ENCODE assay signal across 15 cellular contexts in the genomic region with DNA sequence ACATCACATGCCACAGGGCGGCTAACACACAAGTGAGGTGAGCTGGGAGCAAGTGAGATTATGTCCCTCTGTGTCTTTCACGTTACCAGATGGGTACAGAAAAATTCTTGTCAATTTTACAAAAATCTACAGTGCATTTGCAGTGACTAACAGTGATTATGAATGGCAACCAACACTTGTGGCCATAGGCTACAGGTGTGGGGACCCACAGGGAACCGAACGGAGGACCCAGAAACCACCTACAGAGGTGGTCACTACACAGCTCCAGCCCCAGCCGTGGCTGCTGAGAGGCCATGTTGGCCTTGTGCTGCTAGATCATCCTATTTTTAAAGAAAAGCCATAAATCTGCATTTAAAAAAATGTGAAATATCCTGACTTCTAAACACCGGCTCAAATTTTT. TPM values are rescaled to one million over a fixed set of nuclear protein-coding genes. Genes with fewer than 3 reads are reported as not detected.
DNase-seq lines count a peak whose midpoint lies in the region; ATAC-seq, FAIRE-seq and TF ChIP-seq lines count a peak whose summit lies in the region.
"Had no signal": no experiment of that assay in that cellular context is flagged by ENCODE, and none has a peak within 500 bp of the region (broad histone marks: within the 10 kb centered on the region; RNA-seq: fewer than 3 reads in every experiment).

No MANE protein-coding gene starts in this region.

- TF ChIP-seq POLR2A in heart left ventricle (IDR thresholded peaks at IDR 0.05): no peak
- no peak for TF ChIP-seq POLR2A in upper lobe of left lung (IDR thresholded peaks at IDR 0.05)

- no peak for TF ChIP-seq EP300 in upper lobe of left lung (IDR thresholded peaks at IDR 0.05)

- peaks cover 0 to 1% (median 0%) of the 10 kb centered on the region in 11 donors for H3K9me3 Mint-ChIP-seq in naive thymus-derived CD4-positive, alpha-beta T cell

- ATAC-seq in heart left ventricle (no peak), upper lobe of left lung (ENCODE audit: low FRiP score in 2 of 2) (no peak), GM18502 (IDR thresholded peaks at IDR 0.05; ENCODE audit: poor library complexity, unreplicated experiment) (no peak)
- ATAC-seq in naive thymus-derived CD4-positive, alpha-beta T cell: no peak

- H3K27me3 Mint-ChIP-seq in naive thymus-derived CD4-positive, alpha-beta T cell: no peaks in the 10 kb centered on the region

- WGBS in heart left ventricle, 4 donors: 91 to 96% (median 94%) methylated on average over 6 of the region's 6 CpGs
- WGBS in upper lobe of left lung, 2 donors: 78 to 85% methylated on average over 6 of the region's 6 CpGs

- H3K4me3 Mint-ChIP-seq in naive thymus-derived CD4-positive, alpha-beta T cell: peak overlapping the region in 4 of 10 donors; percentile 14 to 54 (median 41)

- H3K27ac ChIP-seq in heart left ventricle (peak overlapping the region; percentile 10 to 68 (median 37)), upper lobe of left lung (peak overlapping the region; percentile 63 to 82 (median 70)), kidney (ENCODE audit: low read depth in 2 of 2, low read length in 2 of 2) (peak overlapping the region in 1 of 2 donors; percentile 53)
- peak overlapping the region; percentile 56 for H3K27ac ChIP-seq in naive thymus-derived CD4-positive, alpha-beta T cell (ENCODE audit: low read depth, low read length)
- H3K27ac ChIP-seq: cardiac muscle cell, pancreas had no signal

- intact Hi-C loops in heart left ventricle (cut with DNase I): no loop called here
- intact Hi-C loops in cardiac septum (cut with DNase I): no loop called here
- intact Hi-C loops in naive thymus-derived CD4-positive, alpha-beta T cell (cut with micrococcal nuclease): loop anchor here in 1 of 2 donors (2.0 kb wide), 1 partner anchor 28 kb away; no protein-coding TSS in a partner anchor
- intact Hi-C loops in kidney (cut with DNase I): no loop called here

- H3K4me3 ChIP-seq in heart left ventricle: no peak overlapping the region
- peak overlapping the region; percentile 68 for H3K4me3 ChIP-seq in adipocyte (ENCODE audit: low read length)
- H3K4me3 ChIP-seq in naive thymus-derived CD4-positive, alpha-beta T cell (ENCODE audit: low read length): no peak overlapping the region
- no peak overlapping the region for H3K4me3 ChIP-seq in upper lobe of left lung
- no peak overlapping the region for H3K4me3 ChIP-seq in kidney (ENCODE audit: low read length in 2 of 2)
- H3K4me3 ChIP-seq: cardiac muscle cell, pancreas, SK-N-MC had no signal

- POLR2A ChIA-PET in naive thymus-derived CD4-positive, alpha-beta T cell (lab: Charles Lee): interaction anchor here (0.5 to 1.9 kb wide), 3 partner anchors 17 to 197 kb away, joined by 3 to 6 read pairs (median 5); no protein-coding TSS in a partner anchor

- TF ChIP-seq CTCF in heart left ventricle (IDR thresholded peaks at IDR 0.05): no peak
- no peak for TF ChIP-seq CTCF in upper lobe of left lung (IDR thresholded peaks at IDR 0.05)
- TF ChIP-seq CTCF in kidney (IDR thresholded peaks at IDR 0.05; ENCODE audit: borderline replicate concordance, extremely low read depth, insufficient read depth): no peak

- peaks cover 8 to 34% (median 12%) of the 10 kb centered on the region in 5 donors for H3K36me3 Mint-ChIP-seq in naive thymus-derived CD4-positive, alpha-beta T cell

- peaks cover 59 to 93% (median 88%) of the 10 kb centered on the region in 7 donors for H3K4me1 Mint-ChIP-seq in naive thymus-derived CD4-positive, alpha-beta T cell

- FAIRE-seq in kidney (lab: Jason Lieb, UNC): no peak
- FAIRE-seq: islet of Langerhans, pancreas had no signal

- DNase-seq in heart left ventricle (no peak), cardiac septum (ENCODE audit: low spot score) (no peak), adipocyte (ENCODE audit: low read depth) (no peak), upper lobe of left lung (no peak), foreskin melanocyte (no peak), kidney (no peak)
- DNase-seq in naive thymus-derived CD4-positive, alpha-beta T cell: no peak
- DNase-seq: NCI-H1048, NCI-H774, pancreas had no signal

- peak overlapping the region; percentile 1 to 89 (median 78) for H3K27ac Mint-ChIP-seq in naive thymus-derived CD4-positive, alpha-beta T cell

- H3K9me3 ChIP-seq in heart left ventricle (no peaks in the 10 kb centered on the region), adipocyte (ENCODE audit: control insufficient read depth, low read length) (no peaks in the 10 kb centered on the region), upper lobe of left lung (no peaks in the 10 kb centered on the region), kidney (ENCODE audit: control insufficient read depth in 1 of 2, low read length in 2 of 2) (no peaks in the 10 kb centered on the region)
- H3K9me3 ChIP-seq in naive thymus-derived CD4-positive, alpha-beta T cell (ENCODE audit: control insufficient read depth in 2 of 3, low read length in 3 of 3): no peaks in the 10 kb centered on the region
- H3K9me3 ChIP-seq: pancreas, thoracic aorta had no signal

- H3K36me3 ChIP-seq in heart left ventricle: peaks cover 0 to 4% (median 0%) of the 10 kb centered on the region in 9 donors
- H3K36me3 ChIP-seq in adipocyte (ENCODE audit: control insufficient read depth, insufficient read depth, low read length, severe bottlenecking): peaks cover 7% of the 10 kb centered on the region
- peaks cover 0 to 4% (median 0%) of the 10 kb centered on the region in 3 experiments for H3K36me3 ChIP-seq in naive thymus-derived CD4-positive, alpha-beta T cell (ENCODE audit: control insufficient read depth in 2 of 3, insufficient read depth in 3 of 3, low read length in 3 of 3)
- H3K36me3 ChIP-seq in upper lobe of left lung: no peaks in the 10 kb centered on the region
- no peaks in the 10 kb centered on the region for H3K36me3 ChIP-seq in kidney (ENCODE audit: control insufficient read depth in 1 of 2, insufficient read depth in 2 of 2, low read length in 2 of 2)
- H3K36me3 ChIP-seq: cardiac muscle cell, pancreas, thoracic aorta had no signal

- H3K27me3 ChIP-seq in heart left ventricle (no peaks in the 10 kb centered on the region), adipocyte (replicated peaks; ENCODE audit: control insufficient read depth, insufficient read depth, low read length) (no peaks in the 10 kb centered on the region), upper lobe of left lung (no peaks in the 10 kb centered on the region)
- no peaks in the 10 kb centered on the region for H3K27me3 ChIP-seq in naive thymus-derived CD4-positive, alpha-beta T cell (ENCODE audit: control insufficient read depth in 2 of 2, insufficient read depth in 2 of 2, low read length in 2 of 2)
- H3K27me3 ChIP-seq: cardiac muscle cell, pancreas had no signal

- H3K4me1 ChIP-seq in heart left ventricle: peaks cover 3 to 54% (median 36%) of the 10 kb centered on the region in 12 donors
- H3K4me1 ChIP-seq in adipocyte (ENCODE audit: control insufficient read depth, insufficient read depth, low read length): peaks cover 58% of the 10 kb centered on the region
- H3K4me1 ChIP-seq in naive thymus-derived CD4-positive, alpha-beta T cell (ENCODE audit: control insufficient read depth in 2 of 2, insufficient read depth in 2 of 2, low read length in 2 of 2): peaks cover 48 to 66% of the 10 kb centered on the region in 2 donors
- peaks cover 23 to 52% (median 41%) of the 10 kb centered on the region in 4 donors for H3K4me1 ChIP-seq in upper lobe of left lung
- peaks cover 0 to 9% of the 10 kb centered on the region in 2 donors for H3K4me1 ChIP-seq in kidney (ENCODE audit: control insufficient read depth in 1 of 2, insufficient read depth in 1 of 2, low read depth in 1 of 2, low read length in 2 of 2)
- H3K4me1 ChIP-seq: pancreas had no signal

- H3K9ac ChIP-seq in adipocyte (ENCODE audit: low read length): peak overlapping the region; percentile 84
- no peak overlapping the region for H3K9ac ChIP-seq in kidney (ENCODE audit: low read length in 2 of 2)

- CTCF ChIA-PET in naive thymus-derived CD4-positive, alpha-beta T cell (lab: Charles Lee): interaction anchor here (2.8 kb wide), 1 partner anchor 186 kb away, joined by 9 read pairs; no protein-coding TSS in a partner anchor

RNA-seq across cellular contexts. Expression of a gene that starts 50.2 kb away (rescaled TPM):
- 10 to 100 TPM; 28.1 to 72.4 (median 56.6) TPM for total RNA-seq in heart left ventricle
- polyA plus RNA-seq in heart left ventricle: 10 to 100 TPM; 14.7 to 29.4 TPM
- 65.3 TPM for total RNA-seq in cardiac septum
- total RNA-seq in naive thymus-derived CD4-positive, alpha-beta T cell: 100 to 1,000 TPM; 200 to 720 (median 447) TPM
- 100 to 1,000 TPM; 226 to 330 TPM for polyA plus RNA-seq in naive thymus-derived CD4-positive, alpha-beta T cell
- total RNA-seq in upper lobe of left lung: 100 to 1,000 TPM in 4 of 6 donors, 10 to 100 TPM in 2; 69.1 to 181 (median 113) TPM
- 52.4 TPM for total RNA-seq in kidney
- polyA plus RNA-seq in kidney (ENCODE audit: insufficient read depth, low read depth, low replicate concordance): 34.5 TPM
